ENCODE assay signal across 8 cellular contexts in genomic region chr1:230270185-230270939, GRCh38.
DNase-seq lines count a peak whose midpoint lies in the region; ATAC-seq, FAIRE-seq and TF ChIP-seq lines count a peak whose summit lies in the region.

No MANE protein-coding gene starts in this region.

- H3K27ac Mint-ChIP-seq in astrocyte (ENCODE audit: unreplicated experiment) (no peak overlapping the region), mesothelial cell of epicardium (no peak overlapping the region)

- DNase-seq in COR-L47 (lab: John Stamatoyannopoulos, UW) (peak; percentile 81), NCI-H1417 treated with DMSO at 0.1 percent for 48 hours (lab: John Stamatoyannopoulos, UW) (peak; percentile 35), astrocyte (ENCODE audit: low read depth) (peak; percentile 56), HuH-7 (ENCODE audit: low spot score) (no peak), mesothelial cell of epicardium (ENCODE audit: low spot score in 2 of 2, unreplicated experiment in 2 of 2) (no peak), NCI-H187 (lab: John Stamatoyannopoulos, UW) (no peak)
- peak; percentile 37 for DNase-seq in stimulated activated CD8-positive, alpha-beta memory T cell treated with anti-CD3 and anti-CD28 coated beads, Interleukin-4, amount 100 ng/mL, for 48 hours

- H3K9me3 Mint-ChIP-seq in astrocyte (ENCODE audit: unreplicated experiment) (no peaks in the 10 kb centered on the region), mesothelial cell of epicardium (no peaks in the 10 kb centered on the region)

- no peak overlapping the region for H3K4me3 ChIP-seq in astrocyte (ENCODE audit: insufficient read depth, low read depth, low read length)

- no peaks in the 10 kb centered on the region for H3K27me3 Mint-ChIP-seq in astrocyte (ENCODE audit: low read depth, unreplicated experiment)
- no peaks in the 10 kb centered on the region for H3K27me3 Mint-ChIP-seq in mesothelial cell of epicardium (ENCODE audit: low read depth)

- peaks cover 9% of the 10 kb centered on the region for H3K4me1 ChIP-seq in astrocyte (ENCODE audit: insufficient read depth, low read length)

- H3K9me3 ChIP-seq in astrocyte (ENCODE audit: insufficient read depth, low read depth, low read length) = no peaks in the 10 kb centered on the region

- peak; percentile 71 for ATAC-seq in GM21381 (IDR thresholded peaks at IDR 0.05; ENCODE audit: unreplicated experiment)

- no peak overlapping the region for H3K27ac ChIP-seq in astrocyte (ENCODE audit: low read depth, low read length)

- H3K36me3 Mint-ChIP-seq in astrocyte (ENCODE audit: low read depth, unreplicated experiment) = peaks cover 17% of the 10 kb centered on the region
- H3K36me3 Mint-ChIP-seq in mesothelial cell of epicardium = no peaks in the 10 kb centered on the region

- no peak overlapping the region for H2AFZ ChIP-seq in astrocyte (ENCODE audit: low read depth, low read length)

- H3K79me2 ChIP-seq in astrocyte (ENCODE audit: insufficient read depth, low read length) = no peaks in the 10 kb centered on the region

- no peaks in the 10 kb centered on the region for H3K27me3 ChIP-seq in astrocyte (ENCODE audit: insufficient read depth, low read length)

- peak overlapping the region; percentile 2 for H3K4me2 ChIP-seq in astrocyte (ENCODE audit: low read length)

- peaks cover 24% of the 10 kb centered on the region for H4K20me1 ChIP-seq in astrocyte (ENCODE audit: insufficient read depth, low read length)

- peaks cover 20% of the 10 kb centered on the region for H3K36me3 ChIP-seq in astrocyte (ENCODE audit: insufficient read depth, low read length)

- H3K9ac ChIP-seq in astrocyte (ENCODE audit: low read length) = no peak overlapping the region

- TF ChIP-seq CTCF in astrocyte (IDR thresholded peaks at IDR 0.05; ENCODE audit: insufficient read depth, low read depth, low read length) (no peak), mesothelial cell of epicardium (IDR thresholded peaks at IDR 0.05; ENCODE audit: unreplicated experiment) (no peak)

- FAIRE-seq in astrocyte (lab: Jason Lieb, UNC) = no peak

- no peak overlapping the region for H3K4me3 Mint-ChIP-seq in astrocyte (ENCODE audit: unreplicated experiment)
- H3K4me3 Mint-ChIP-seq in mesothelial cell of epicardium = no peak overlapping the region

- H3K4me1 Mint-ChIP-seq in astrocyte (ENCODE audit: low read depth, unreplicated experiment) (peaks cover 2% of the 10 kb centered on the region), mesothelial cell of epicardium (peaks cover 17% of the 10 kb centered on the region)

Comparison
In these comparisons a context has a peak if more than half of its experiments do, and no peak if none do; other contexts are left out.
1. DNase-seq: peak in COR-L47 (single experiment), NCI-H1417 treated with DMSO at 0.1 percent for 48 hours (single experiment), astrocyte (single experiment) and stimulated activated CD8-positive, alpha-beta memory T cell treated with anti-CD3 and anti-CD28 coated beads, Interleukin-4, amount 100 ng/mL, for 48 hours (single experiment); none in HuH-7 (single experiment), mesothelial cell of epicardium (0 of 2) and NCI-H187 (0 of 2).